11 cellular contexts compared by ENCODE assay signal in the genomic region with DNA sequence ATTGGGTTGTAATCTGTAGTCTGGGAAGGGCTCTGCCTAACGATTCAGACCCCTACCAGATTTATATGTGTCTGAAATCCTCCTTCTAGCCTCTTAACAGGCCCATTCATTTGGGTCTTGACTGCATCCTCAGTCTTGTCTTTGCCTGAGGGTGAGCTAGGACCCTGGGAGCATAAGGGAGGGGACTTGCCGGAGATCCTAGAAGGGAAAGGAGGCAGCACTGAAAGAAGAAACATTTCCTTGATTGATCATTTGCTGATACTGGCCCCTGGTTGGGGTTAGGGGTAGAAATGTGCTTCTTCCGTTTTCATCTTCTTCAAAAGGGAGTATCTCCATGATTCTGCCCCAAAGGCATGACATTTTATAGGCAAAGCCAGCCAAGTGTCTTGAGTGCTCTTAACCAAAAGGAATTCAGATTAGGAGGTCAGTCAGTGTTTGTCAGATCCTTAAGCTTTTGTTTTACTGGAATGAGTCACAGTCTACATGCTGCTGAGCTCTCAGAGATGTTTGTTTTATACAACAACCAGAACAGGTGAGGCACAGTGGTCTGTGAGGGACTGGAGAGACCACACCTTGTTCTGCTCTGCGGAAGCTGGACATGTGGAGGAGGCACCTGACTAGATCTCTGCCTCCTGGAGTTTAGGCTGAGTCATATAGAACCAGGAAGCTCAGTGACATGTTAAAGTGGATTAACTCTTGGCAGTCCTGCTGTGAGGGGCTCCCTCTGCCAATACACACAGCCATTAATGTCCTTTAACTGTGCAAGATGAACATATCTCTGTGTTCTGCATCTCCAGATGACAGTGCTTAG. TPM values are rescaled to one million over a fixed set of nuclear protein-coding genes. Genes with fewer than 3 reads are reported as not detected.
DNase-seq lines count a peak whose midpoint lies in the region.
"Had no signal": no experiment of that assay in that cellular context is flagged by ENCODE, and none has a peak within 500 bp of the region (broad histone marks: within the 10 kb centered on the region; RNA-seq: fewer than 3 reads in every experiment).

No MANE protein-coding gene starts in this region.

- peaks cover 11% of the 10 kb centered on the region for H3K27me3 Mint-ChIP-seq in activated T-helper 1 cell treated with anti-CD3 and anti-CD28 coated beads, Interleukin-12 subunit alpha, Interleukin-12 subunit beta, Interleukin-2, Interleukin-4 antibody, amounts not matched to agents 30 ng/mL and 10 ng/mL and 1 ng/mL, durations not matched to agents 14 hours and 24 hours and 36 hours (ENCODE audit: insufficient read depth)

- H3K4me1 Mint-ChIP-seq in activated T-helper 1 cell treated with anti-CD3 and anti-CD28 coated beads, Interleukin-12 subunit alpha, Interleukin-12 subunit beta, Interleukin-2, Interleukin-4 antibody, amounts not matched to agents 30 ng/mL and 10 ng/mL and 1 ng/mL, durations not matched to agents 14 hours and 24 hours and 36 hours (ENCODE audit: low read depth): no peaks in the 10 kb centered on the region

- no peaks in the 10 kb centered on the region for H3K36me3 Mint-ChIP-seq in activated T-helper 1 cell treated with anti-CD3 and anti-CD28 coated beads, Interleukin-12 subunit alpha, Interleukin-12 subunit beta, Interleukin-2, Interleukin-4 antibody, amounts not matched to agents 30 ng/mL and 10 ng/mL and 1 ng/mL, durations not matched to agents 14 hours and 24 hours and 36 hours (ENCODE audit: low read depth)
- H3K36me3 Mint-ChIP-seq: CD8-positive, alpha-beta T cell; IgD-negative memory B cell had no signal

- H3K9me3 Mint-ChIP-seq in activated T-helper 1 cell treated with anti-CD3 and anti-CD28 coated beads, Interleukin-12 subunit alpha, Interleukin-12 subunit beta, Interleukin-2, Interleukin-4 antibody, amounts not matched to agents 30 ng/mL and 10 ng/mL and 1 ng/mL, durations not matched to agents 14 hours and 24 hours and 36 hours: no peaks in the 10 kb centered on the region
- H3K9me3 Mint-ChIP-seq: CD8-positive, alpha-beta T cell had no signal

- no peak overlapping the region for H3K27ac Mint-ChIP-seq in activated T-helper 1 cell treated with anti-CD3 and anti-CD28 coated beads, Interleukin-12 subunit alpha, Interleukin-12 subunit beta, Interleukin-2, Interleukin-4 antibody, amounts not matched to agents 30 ng/mL and 10 ng/mL and 1 ng/mL, durations not matched to agents 14 hours and 24 hours and 36 hours
- H3K27ac Mint-ChIP-seq: CD8-positive, alpha-beta T cell; IgD-negative memory B cell had no signal

- DNase-seq in DMS153 (lab: John Stamatoyannopoulos, UW): peak; percentile 81
- DNase-seq in NCI-H187 (lab: John Stamatoyannopoulos, UW): peak; percentile 4 to 55
- peak; percentile 93 for DNase-seq in SW480 (ENCODE audit: low spot score)
- peak; percentile 21 for DNase-seq in left kidney (ENCODE audit: low read depth, low spot score)
- DNase-seq in NCI-H526 (lab: John Stamatoyannopoulos, UW): no peak
- no peak for DNase-seq in activated CD4-positive, alpha-beta T cell treated with anti-CD3 and anti-CD28 coated beads, Interleukin-2, amount 50 U/mL, for 48 hours
- no peak for DNase-seq in activated T-helper 1 cell treated with anti-CD3 and anti-CD28 coated beads, Interleukin-12 subunit alpha, Interleukin-12 subunit beta, Interleukin-2, Interleukin-4 antibody, amounts not matched to agents 30 ng/mL and 10 ng/mL and 1 ng/mL, durations not matched to agents 14 hours and 24 hours and 36 hours (ENCODE audit: low spot score)
- no peak for DNase-seq in T1000 (lab: John Stamatoyannopoulos, UW)
- DNase-seq: CD8-positive, alpha-beta T cell had no signal

- no peak overlapping the region for H3K4me3 Mint-ChIP-seq in activated T-helper 1 cell treated with anti-CD3 and anti-CD28 coated beads, Interleukin-12 subunit alpha, Interleukin-12 subunit beta, Interleukin-2, Interleukin-4 antibody, amounts not matched to agents 30 ng/mL and 10 ng/mL and 1 ng/mL, durations not matched to agents 14 hours and 24 hours and 36 hours
- H3K4me3 Mint-ChIP-seq: CD8-positive, alpha-beta T cell; IgD-negative memory B cell had no signal

- intact Hi-C loops in activated T-helper 1 cell treated with anti-CD3 and anti-CD28 coated beads, Interleukin-12 subunit alpha, Interleukin-12 subunit beta, Interleukin-2, Interleukin-4 antibody, amounts not matched to agents 30 ng/mL and 10 ng/mL and 1 ng/mL, durations not matched to agents 14 hours and 24 hours and 36 hours (cut with micrococcal nuclease): no loop called here

RNA-seq across cellular contexts. Expression of a gene that starts 37.7 kb away (rescaled TPM):
- not detected in 2 replicates for total RNA-seq in activated T-helper 1 cell treated with anti-CD3 and anti-CD28 coated beads, Interleukin-12 subunit alpha, Interleukin-12 subunit beta, Interleukin-2, Interleukin-4 antibody, amounts not matched to agents 30 ng/mL and 10 ng/mL and 1 ng/mL, durations not matched to agents 14 hours and 24 hours and 36 hours
- total RNA-seq: CD8-positive, alpha-beta T cell had no signal

RNA-seq across cellular contexts. Expression of a gene that starts 47.2 kb away (rescaled TPM):
- not detected in 2 replicates for total RNA-seq in activated T-helper 1 cell treated with anti-CD3 and anti-CD28 coated beads, Interleukin-12 subunit alpha, Interleukin-12 subunit beta, Interleukin-2, Interleukin-4 antibody, amounts not matched to agents 30 ng/mL and 10 ng/mL and 1 ng/mL, durations not matched to agents 14 hours and 24 hours and 36 hours
- total RNA-seq: CD8-positive, alpha-beta T cell; lung microvascular endothelial cell had no signal

Comparison
In these comparisons a context has a peak if more than half of its experiments do, and no peak if none do; other contexts are left out.
1. DNase-seq: peak in DMS153 (single experiment), NCI-H187 (2 of 2), SW480 (single experiment) and left kidney (single experiment); none in NCI-H526 (0 of 2), activated CD4-positive, alpha-beta T cell treated with anti-CD3 and anti-CD28 coated beads, Interleukin-2, amount 50 U/mL, for 48 hours (0 of 2), activated T-helper 1 cell treated with anti-CD3 and anti-CD28 coated beads, Interleukin-12 subunit alpha, Interleukin-12 subunit beta, Interleukin-2, Interleukin-4 antibody, amounts not matched to agents 30 ng/mL and 10 ng/mL and 1 ng/mL, durations not matched to agents 14 hours and 24 hours and 36 hours (single experiment) and T1000 (single experiment).